Comparison of ENCODE assay signal across 26 cellular contexts in the genomic region with DNA sequence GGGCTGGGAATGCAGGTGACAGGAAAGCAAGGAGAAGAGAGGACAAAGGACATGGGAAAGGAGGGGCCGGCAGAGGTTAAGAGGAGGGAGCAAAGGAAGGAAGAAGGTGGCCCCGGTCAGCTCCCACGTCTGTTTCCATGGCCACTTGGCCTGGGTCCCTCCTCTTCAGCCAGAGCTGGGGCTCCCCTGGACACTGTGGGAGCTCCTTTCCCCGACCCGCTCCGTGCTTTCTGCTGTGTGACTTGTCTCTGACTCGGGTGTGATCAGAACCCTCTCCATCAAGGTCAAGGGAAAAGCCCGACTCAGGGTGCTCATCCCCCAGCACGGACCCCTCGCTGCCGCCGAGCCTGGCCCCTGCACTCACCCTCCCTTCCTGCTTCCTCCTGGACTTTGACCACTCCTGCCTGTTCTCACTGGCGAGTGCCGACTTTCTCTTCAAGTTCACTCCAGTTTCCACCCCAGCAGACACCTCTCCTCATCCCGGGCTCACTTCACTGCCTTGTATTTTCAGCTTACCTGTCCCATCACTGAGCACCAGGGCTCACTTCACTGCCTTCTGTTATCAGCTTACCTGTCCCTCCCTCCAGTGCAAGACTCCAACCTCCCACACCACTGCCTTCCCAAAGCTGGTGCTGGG.
DNase-seq lines count a peak whose midpoint lies in the region; ATAC-seq and TF ChIP-seq lines count a peak whose summit lies in the region.
"Had no signal": no experiment of that assay in that cellular context is flagged by ENCODE, and none has a peak within 500 bp of the region (broad histone marks: within the 10 kb centered on the region; RNA-seq: fewer than 3 reads in every experiment).

No MANE protein-coding gene starts in this region.

- no peak for TF ChIP-seq POLR2A in thyroid gland (IDR thresholded peaks at IDR 0.05)

- 32 to 34% methylated on average over 15 of the region's 15 CpGs for WGBS in thyroid gland, 2 donors
- WGBS in smooth muscle cell (ENCODE audit: low lambda C conversion rate), result 83% methylated on average over 14 of the region's 15 CpGs

- H3K27me3 ChIP-seq in thyroid gland, result no peaks in the 10 kb centered on the region
- H3K27me3 ChIP-seq in smooth muscle cell (ENCODE audit: low read depth), result peaks cover 2% of the 10 kb centered on the region

- no peak overlapping the region for H3K4me3 ChIP-seq in thyroid gland (replicated peaks in 1 of 3)
- no peak overlapping the region for H3K4me3 ChIP-seq in smooth muscle cell
- H3K4me3 ChIP-seq: GM23248, suprapubic skin had no signal

- H3K9me3 ChIP-seq in thyroid gland (no peaks in the 10 kb centered on the region), smooth muscle cell (replicated peaks; ENCODE audit: low read depth) (no peaks in the 10 kb centered on the region)
- H3K9me3 ChIP-seq: suprapubic skin had no signal

- no peaks in the 10 kb centered on the region for H4K20me1 ChIP-seq in smooth muscle cell (ENCODE audit: low read depth)

- H3K4me1 ChIP-seq in thyroid gland, result peaks cover 0 to 6% of the 10 kb centered on the region in 2 donors
- H3K4me1 ChIP-seq in smooth muscle cell (ENCODE audit: low read depth), result no peaks in the 10 kb centered on the region
- H3K4me1 ChIP-seq: suprapubic skin had no signal

- H3K27ac ChIP-seq in thyroid gland (no peak overlapping the region), smooth muscle cell (ENCODE audit: low read depth) (no peak overlapping the region)
- H3K27ac ChIP-seq: 22Rv1, brain microvascular endothelial cell, C4-2B, GM23248, suprapubic skin, WERI-Rb-1 had no signal

- H3K27me3 Mint-ChIP-seq in nephron (ENCODE audit: low read depth), result peaks cover 38% of the 10 kb centered on the region

- H3K4me3 Mint-ChIP-seq in nephron, result peak overlapping the region in 1 of 3 experiments; percentile 3
- H3K4me3 Mint-ChIP-seq: activated CD4-positive, alpha-beta T cell treated with anti-CD3 and anti-CD28 coated beads, Interleukin-2, amount 10 ng/mL, durations not matched to agents 7 days and 5 days; activated naive CD4-positive, alpha-beta T cell treated with anti-CD3 and anti-CD28 coated beads for 36 hours; T-helper 2 cell treated with Interferon-gamma antibody and Interleukin-4, amounts not matched to agents 5 μg/mL and 100 μg/mL, for 36 hours had no signal

- DNase-seq in DMS53 (lab: John Stamatoyannopoulos, UW) (peak; percentile 43), DMS53 treated with DMSO at 0.1 percent for 48 hours (lab: John Stamatoyannopoulos, UW; ENCODE audit: unreplicated experiment) (no peak), thyroid gland (peak; percentile 42 to 62), smooth muscle cell (lab: John Stamatoyannopoulos, UW; ENCODE audit: unreplicated experiment) (no peak), NCI-H748 treated with DMSO at 0.1 percent for 48 hours (lab: John Stamatoyannopoulos, UW) (no peak), DMS79 (lab: John Stamatoyannopoulos, UW) (no peak)
- DNase-seq: activated CD4-positive, alpha-beta T cell treated with anti-CD3 and anti-CD28 coated beads, Interleukin-2, amount 10 ng/mL, durations not matched to agents 7 days and 5 days; activated naive CD4-positive, alpha-beta T cell treated with anti-CD3 and anti-CD28 coated beads for 36 hours; brain microvascular endothelial cell; effector CD4-positive, alpha-beta T cell; GM23248; kidney; NCI-H1048; NCI-H1694; NCI-H524 treated with DMSO at 0.1 percent for 48 hours; retina; SHP77; stimulated activated CD4-positive, alpha-beta T cell treated with anti-CD3 and anti-CD28 coated beads, Interleukin-12 subunit alpha, Interleukin-12 subunit beta, amount 100 ng/mL, for 4 hours; stimulated activated naive CD4-positive, alpha-beta T cell; WERI-Rb-1 had no signal

- no peak overlapping the region for H2AFZ ChIP-seq in smooth muscle cell (ENCODE audit: low read depth)
- H2AFZ ChIP-seq: GM23248 had no signal

- H3K9ac ChIP-seq in smooth muscle cell (ENCODE audit: low read depth), result no peak overlapping the region
- H3K9ac ChIP-seq: GM23248 had no signal

- peak; percentile 23 for ATAC-seq in esophagus mucosa

- peak overlapping the region; percentile 7 to 48 (median 13) for H3K27ac Mint-ChIP-seq in nephron
- H3K27ac Mint-ChIP-seq: activated CD4-positive, alpha-beta T cell treated with anti-CD3 and anti-CD28 coated beads, Interleukin-2, amount 10 ng/mL, durations not matched to agents 7 days and 5 days; activated naive CD4-positive, alpha-beta T cell treated with anti-CD3 and anti-CD28 coated beads for 36 hours; T-helper 2 cell treated with Interferon-gamma antibody and Interleukin-4, amounts not matched to agents 5 μg/mL and 100 μg/mL, for 36 hours had no signal

- no peaks in the 10 kb centered on the region for H3K79me2 ChIP-seq in smooth muscle cell (ENCODE audit: low read depth)

- H3K36me3 ChIP-seq in thyroid gland (no peaks in the 10 kb centered on the region), smooth muscle cell (ENCODE audit: low read depth) (no peaks in the 10 kb centered on the region)
- H3K36me3 ChIP-seq: brain microvascular endothelial cell, suprapubic skin, WERI-Rb-1 had no signal

- no peaks in the 10 kb centered on the region for H3K36me3 Mint-ChIP-seq in nephron (ENCODE audit: low read depth)

- TF ChIP-seq CTCF in nephron (IDR thresholded peaks at IDR 0.05; ENCODE audit: unreplicated experiment in 3 of 3) (no peak), thyroid gland (IDR thresholded peaks at IDR 0.05) (no peak), smooth muscle cell (IDR thresholded peaks at IDR 0.05; ENCODE audit: borderline replicate concordance, insufficient read depth, poor library complexity, severe bottlenecking) (no peak)

- H3K9me3 Mint-ChIP-seq in nephron, result no peaks in the 10 kb centered on the region
- H3K9me3 Mint-ChIP-seq: activated CD4-positive, alpha-beta T cell treated with anti-CD3 and anti-CD28 coated beads, Interleukin-2, amount 10 ng/mL, durations not matched to agents 7 days and 5 days; activated naive CD4-positive, alpha-beta T cell treated with anti-CD3 and anti-CD28 coated beads for 36 hours; T-helper 2 cell treated with Interferon-gamma antibody and Interleukin-4, amounts not matched to agents 5 μg/mL and 100 μg/mL, for 36 hours had no signal

- no peak overlapping the region for H3K4me2 ChIP-seq in smooth muscle cell

- intact Hi-C loops in thyroid gland (cut with DNase I), result no loop called here

- H3K4me1 Mint-ChIP-seq in nephron, result peaks cover 11% of the 10 kb centered on the region
- H3K4me1 Mint-ChIP-seq: activated CD4-positive, alpha-beta T cell treated with anti-CD3 and anti-CD28 coated beads, Interleukin-2, amount 10 ng/mL, durations not matched to agents 7 days and 5 days had no signal

- no peaks in the 10 kb centered on the region for H3F3A ChIP-seq in smooth muscle cell (ENCODE audit: low read depth)

Comparison
In these comparisons a context has a peak if more than half of its experiments do, and no peak if none do; other contexts are left out.
1. DNase-seq: peak in DMS53 (single experiment) and thyroid gland (2 of 2); none in DMS53 treated with DMSO at 0.1 percent for 48 hours (single experiment), smooth muscle cell (single experiment), NCI-H748 treated with DMSO at 0.1 percent for 48 hours (single experiment) and DMS79 (single experiment).